8 cellular contexts compared by ENCODE assay signal in genomic region chr5:74640450-74641013, GRCh38. TPM values are rescaled to one million over a fixed set of nuclear protein-coding genes. Genes with fewer than 3 reads are reported as not detected.
DNase-seq lines count a peak whose midpoint lies in the region; ATAC-seq, FAIRE-seq and TF ChIP-seq lines count a peak whose summit lies in the region.

Gene ENC1, minus strand, starts transcription at chr5:74640728. Its CDS starts 4,243 bp downstream, at chr5:74636485.

- intact Hi-C loops in left ventricle myocardium superior (cut with micrococcal nuclease): no loop called here

- H3K9me3 Mint-ChIP-seq in progenitor cell of endocrine pancreas (ENCODE audit: low read depth): no peaks in the 10 kb centered on the region

- peak within 1 kb of the TSS; percentile 95 for H3K4me3 Mint-ChIP-seq in progenitor cell of endocrine pancreas (ENCODE audit: low read depth)

- peak; percentile 74 for DNase-seq in GM12864 (ENCODE audit: low read depth)
- peak; percentile 79 for DNase-seq in NCI-H1048 (lab: John Stamatoyannopoulos, UW)
- DNase-seq in T follicular helper cell (ENCODE audit: low read depth): peak; percentile 39
- peak; percentile 75 for DNase-seq in amniotic stem cell (lab: John Stamatoyannopoulos, UW)
- DNase-seq in left ventricle myocardium superior: peak; percentile 93
- DNase-seq in progenitor cell of endocrine pancreas (ENCODE audit: low spot score, unreplicated experiment): peak; percentile 79
- DNase-seq in urothelium cell line (ENCODE audit: low spot score): peak; percentile 89

- TF ChIP-seq CTCF in GM12864 (IDR thresholded peaks at IDR 0.05; ENCODE audit: low read depth, low read length, missing control alignments): peak; percentile 54
- peak; percentile 59 for TF ChIP-seq CTCF in progenitor cell of endocrine pancreas (IDR thresholded peaks at IDR 0.05; ENCODE audit: unreplicated experiment)

- H3K4me3 ChIP-seq in GM12864 (ENCODE audit: low read depth, low read length): peak within 1 kb of the TSS; percentile 59

- peak; percentile 96 for FAIRE-seq in urothelium cell line (lab: Jason Lieb, UNC)

- peaks cover 12% of the 10 kb centered on the region for H3K36me3 Mint-ChIP-seq in progenitor cell of endocrine pancreas (ENCODE audit: insufficient read depth)

- ATAC-seq in HG02571 (IDR thresholded peaks at IDR 0.05; ENCODE audit: unreplicated experiment) (peak; percentile 76), left ventricle myocardium superior (peak; percentile 93)

- H3K4me1 Mint-ChIP-seq in progenitor cell of endocrine pancreas (ENCODE audit: low read depth): peaks cover 38% of the 10 kb centered on the region

- H3K27ac Mint-ChIP-seq in progenitor cell of endocrine pancreas: peak within 1 kb of the TSS; percentile 93

- no peaks in the 10 kb centered on the region for H3K27me3 Mint-ChIP-seq in progenitor cell of endocrine pancreas

RNA-seq across cellular contexts. Expression of gene ENC1, which starts in this region (rescaled TPM):
- 2.7 TPM for total RNA-seq in left ventricle myocardium superior
- total RNA-seq in progenitor cell of endocrine pancreas: 71.7 and 78.7 TPM in 2 replicates

Comparison
In these comparisons a context has a peak if more than half of its experiments do, and no peak if none do; other contexts are left out.
1. Peak in every context shown above with its lines: DNase-seq, ATAC-seq and H3K4me3 ChIP-seq.
2. RNA of gene ENC1 (total RNA-seq): 71.7 to 78.7 TPM in progenitor cell of endocrine pancreas; 2.7 TPM in left ventricle myocardium superior (single experiment); every median in the first group is over 10 times any median in the second.
3. DNase-seq: peak in every context shown above with its lines; median percentile 93 in left ventricle myocardium superior; 89 in urothelium cell line; 79 in NCI-H1048; 79 in progenitor cell of endocrine pancreas; 75 in amniotic stem cell; 74 in GM12864; 39 in T follicular helper cell.